8 cellular contexts compared by ENCODE assay signal in the genomic region with DNA sequence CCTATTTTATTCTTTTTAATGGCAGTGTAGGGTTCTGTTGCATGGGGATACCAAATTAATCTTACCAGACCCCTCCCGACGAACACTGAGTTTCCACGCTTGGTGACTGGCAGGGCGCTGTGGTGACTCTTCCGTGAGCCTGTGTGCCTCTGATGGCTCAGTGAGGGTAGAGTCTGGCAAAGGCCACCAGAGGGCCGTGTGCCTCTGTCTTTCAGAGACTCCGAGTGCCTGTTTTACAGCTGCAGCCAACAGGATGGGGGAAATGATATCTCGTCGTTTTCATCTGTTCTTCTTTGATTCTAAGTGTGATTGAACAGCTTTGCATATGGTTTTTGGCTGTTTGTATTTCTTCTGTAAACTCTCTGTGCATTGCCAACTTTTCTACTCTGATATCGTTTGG.
DNase-seq lines count a peak whose midpoint lies in the region; ATAC-seq and TF ChIP-seq lines count a peak whose summit lies in the region.

No MANE protein-coding gene starts in this region.

- H3K27ac Mint-ChIP-seq in CD14-positive monocyte, result peak overlapping the region in 2 of 7 donors; percentile 44 to 80

- peaks cover 0 to 2% (median 0%) of the 10 kb centered on the region in 3 donors for H3K27me3 Mint-ChIP-seq in CD14-positive monocyte (ENCODE audit: low read depth in 3 of 3)

- H3K4me1 ChIP-seq in osteoblast (ENCODE audit: insufficient read depth, low read length), result no peaks in the 10 kb centered on the region

- ATAC-seq in GM19035 (IDR thresholded peaks at IDR 0.05; ENCODE audit: unreplicated experiment) (peak; percentile 97), HG03139 (IDR thresholded peaks at IDR 0.05; ENCODE audit: unreplicated experiment) (peak; percentile 99)

- H2AFZ ChIP-seq in osteoblast (ENCODE audit: low read length), result no peak overlapping the region

- H3K79me2 ChIP-seq in osteoblast (ENCODE audit: insufficient read depth, low read length), result peaks cover 2% of the 10 kb centered on the region

- H3K9me3 Mint-ChIP-seq in CD14-positive monocyte, result no peaks in the 10 kb centered on the region

- no peaks in the 10 kb centered on the region for H3K9me3 ChIP-seq in osteoblast (ENCODE audit: low read depth, low read length)

- H3K27ac ChIP-seq in osteoblast (ENCODE audit: low read depth, low read length), result no peak overlapping the region

- H3K4me2 ChIP-seq in osteoblast (ENCODE audit: insufficient read depth, low read length), result peak overlapping the region; percentile 6

- peaks cover 81 to 89% of the 10 kb centered on the region in 2 donors for H3K36me3 Mint-ChIP-seq in CD14-positive monocyte

- DNase-seq in CD14-positive monocyte (ENCODE audit: low spot score) (no peak), NCI-H524 (lab: John Stamatoyannopoulos, UW) (peak; percentile 9 to 56), activated T-cell treated with anti-CD3 and anti-CD28 coated beads for 24 hours (ENCODE audit: low read depth) (peak; percentile 30), fibroblast of peridontal ligament (ENCODE audit: extremely low read depth) (peak; percentile 55), osteoblast (ENCODE audit: insufficient read length, low spot score, missing footprints) (peak; percentile 85), OCI-M2 (lab: John Stamatoyannopoulos, UW; ENCODE audit: unreplicated experiment) (no peak)

- no peak overlapping the region for H3K4me3 Mint-ChIP-seq in CD14-positive monocyte

- no peak overlapping the region for H3K4me3 ChIP-seq in osteoblast (ENCODE audit: insufficient read depth, low read length)

- intact Hi-C loops in CD14-positive monocyte (cut with micrococcal nuclease), result no loop called here

- peaks cover 19% of the 10 kb centered on the region for H3K36me3 ChIP-seq in osteoblast (ENCODE audit: insufficient read depth, low read length)

- no peaks in the 10 kb centered on the region for H4K20me1 ChIP-seq in osteoblast (ENCODE audit: insufficient read depth, low read length)

- TF ChIP-seq CTCF in CD14-positive monocyte (IDR thresholded peaks at IDR 0.05) (peak; percentile 46), osteoblast (IDR thresholded peaks at IDR 0.05; ENCODE audit: extremely low read depth, low read depth, low read length) (peak; percentile 65)

- H3K27me3 ChIP-seq in osteoblast (ENCODE audit: insufficient read depth, low read length), result no peaks in the 10 kb centered on the region

- H3K4me1 Mint-ChIP-seq in CD14-positive monocyte, result peaks cover 4% of the 10 kb centered on the region

Comparison
In these comparisons a context has a peak if more than half of its experiments do, and no peak if none do; other contexts are left out.
1. DNase-seq: peak in NCI-H524 (2 of 2), activated T-cell treated with anti-CD3 and anti-CD28 coated beads for 24 hours (single experiment), fibroblast of peridontal ligament (single experiment) and osteoblast (single experiment); none in CD14-positive monocyte (single experiment) and OCI-M2 (single experiment).